ENCODE assay signal across 17 cellular contexts in the genomic region with DNA sequence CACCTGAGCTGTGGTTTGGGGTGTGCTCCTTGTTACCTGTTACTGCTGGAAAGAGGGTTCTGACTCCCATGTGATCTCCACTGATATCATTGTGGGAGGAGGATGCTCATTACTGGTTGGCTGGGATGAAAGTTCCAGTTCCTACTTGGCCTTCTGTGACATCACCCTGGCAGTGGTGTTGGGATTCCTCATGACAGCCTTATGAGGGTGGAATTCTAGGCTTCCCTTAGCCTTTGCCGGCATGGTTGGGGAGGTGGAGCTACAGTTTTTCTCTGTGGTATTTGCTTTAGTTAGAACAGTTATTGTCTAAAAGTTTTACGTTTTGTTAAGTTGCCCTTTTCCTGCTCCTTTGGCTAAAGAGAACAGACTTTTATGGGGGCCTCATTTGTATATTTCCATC.
DNase-seq lines count a peak whose midpoint lies in the region; ATAC-seq, FAIRE-seq and TF ChIP-seq lines count a peak whose summit lies in the region.
"Had no signal": no experiment of that assay in that cellular context is flagged by ENCODE, and none has a peak within 500 bp of the region (broad histone marks: within the 10 kb centered on the region; RNA-seq: fewer than 3 reads in every experiment).

No MANE protein-coding gene starts in this region.

- no peaks in the 10 kb centered on the region for H3K79me2 ChIP-seq in hepatocyte

- H3K4me2 ChIP-seq in hepatocyte, result no peak overlapping the region
- H3K4me2 ChIP-seq: BLaER1 had no signal

- H3K27ac ChIP-seq in hepatocyte, result peak overlapping the region; percentile 50
- H3K27ac ChIP-seq: BLaER1 had no signal

- H3K4me3 Mint-ChIP-seq in nephron, result no peak overlapping the region
- H3K4me3 Mint-ChIP-seq: CD14-positive monocyte; CD4-positive, alpha-beta memory T cell; H9 had no signal

- peaks cover 9% of the 10 kb centered on the region for H3K4me1 ChIP-seq in hepatocyte (ENCODE audit: insufficient read depth)
- H3K4me1 ChIP-seq: BLaER1 had no signal

- no peak for ATAC-seq in HG03159 (IDR thresholded peaks at IDR 0.05; ENCODE audit: unreplicated experiment)

- no peak for TF ChIP-seq CTCF in bronchial epithelial cell (IDR thresholded peaks at IDR 0.05; ENCODE audit: insufficient read depth, low read length, severe bottlenecking)
- no peak for TF ChIP-seq CTCF in hepatocyte (IDR thresholded peaks at IDR 0.05; ENCODE audit: poor library complexity)
- TF ChIP-seq CTCF in nephron (IDR thresholded peaks at IDR 0.05; ENCODE audit: unreplicated experiment in 3 of 3), result no peak

- no peaks in the 10 kb centered on the region for H4K20me1 ChIP-seq in hepatocyte (ENCODE audit: insufficient read depth, poor library complexity, severe bottlenecking)
- H4K20me1 ChIP-seq: BLaER1 had no signal

- H3K36me3 Mint-ChIP-seq in nephron (ENCODE audit: low read depth), result peaks cover 41% of the 10 kb centered on the region

- H3K4me1 Mint-ChIP-seq in nephron, result peaks cover 21% of the 10 kb centered on the region
- H3K4me1 Mint-ChIP-seq: CD4-positive, alpha-beta memory T cell; H9 had no signal

- peak overlapping the region in 2 of 3 experiments; percentile 11 to 97 for H3K27ac Mint-ChIP-seq in nephron
- H3K27ac Mint-ChIP-seq: CD14-positive monocyte; CD4-positive, alpha-beta memory T cell; H9 had no signal

- DNase-seq in EH (ENCODE audit: low read depth) (peak; percentile 8), bronchial epithelial cell (ENCODE audit: low read depth) (no peak), hepatocyte (ENCODE audit: low spot score) (peak; percentile 7), NCI-H2227 (lab: John Stamatoyannopoulos, UW; ENCODE audit: unreplicated experiment) (no peak), midbrain (lab: John Stamatoyannopoulos, UW) (no peak)
- DNase-seq: 8988T; CD4-positive, alpha-beta memory T cell; DND-41; H9 had no signal

- H3K27me3 Mint-ChIP-seq in nephron (ENCODE audit: low read depth), result no peaks in the 10 kb centered on the region
- H3K27me3 Mint-ChIP-seq: CD4-positive, alpha-beta memory T cell had no signal

- peak; percentile 36 for FAIRE-seq in bronchial epithelial cell (lab: Jason Lieb, UNC)
- FAIRE-seq: G401.6, GM12891, GM19239, H1 had no signal

- H3K27me3 ChIP-seq in bronchial epithelial cell (ENCODE audit: control insufficient read depth, insufficient read depth, low read length) (no peaks in the 10 kb centered on the region), hepatocyte (no peaks in the 10 kb centered on the region)
- H3K27me3 ChIP-seq: BLaER1 had no signal

- H3K4me3 ChIP-seq in bronchial epithelial cell (ENCODE audit: low read depth, low read length) (no peak overlapping the region), hepatocyte (no peak overlapping the region)
- H3K4me3 ChIP-seq: BLaER1 had no signal

- WGBS in hepatocyte (ENCODE audit: low lambda C conversion rate, missing lambda C conversion rate), result 82% methylated on average over 2 of the region's 2 CpGs

- H3K36me3 ChIP-seq in bronchial epithelial cell (ENCODE audit: control insufficient read depth, insufficient read depth, low read length), result no peaks in the 10 kb centered on the region
- H3K36me3 ChIP-seq in hepatocyte (replicated peaks; ENCODE audit: insufficient read depth, low read depth), result no peaks in the 10 kb centered on the region

- no peaks in the 10 kb centered on the region for H3K9me3 ChIP-seq in hepatocyte (ENCODE audit: low read depth)

- H2AFZ ChIP-seq in hepatocyte, result no peak overlapping the region

- peaks cover 33% of the 10 kb centered on the region for H3K9me3 Mint-ChIP-seq in nephron

- H3K9me2 ChIP-seq in hepatocyte (replicated peaks; ENCODE audit: insufficient read depth), result no peaks in the 10 kb centered on the region

Comparison
In these comparisons a context has a peak if more than half of its experiments do, and no peak if none do; other contexts are left out.
1. DNase-seq: peak in EH (single experiment) and hepatocyte (single experiment); none in bronchial epithelial cell (single experiment), NCI-H2227 (single experiment) and midbrain (single experiment).